ENCODE assay signal across 13 cellular contexts in the genomic region with DNA sequence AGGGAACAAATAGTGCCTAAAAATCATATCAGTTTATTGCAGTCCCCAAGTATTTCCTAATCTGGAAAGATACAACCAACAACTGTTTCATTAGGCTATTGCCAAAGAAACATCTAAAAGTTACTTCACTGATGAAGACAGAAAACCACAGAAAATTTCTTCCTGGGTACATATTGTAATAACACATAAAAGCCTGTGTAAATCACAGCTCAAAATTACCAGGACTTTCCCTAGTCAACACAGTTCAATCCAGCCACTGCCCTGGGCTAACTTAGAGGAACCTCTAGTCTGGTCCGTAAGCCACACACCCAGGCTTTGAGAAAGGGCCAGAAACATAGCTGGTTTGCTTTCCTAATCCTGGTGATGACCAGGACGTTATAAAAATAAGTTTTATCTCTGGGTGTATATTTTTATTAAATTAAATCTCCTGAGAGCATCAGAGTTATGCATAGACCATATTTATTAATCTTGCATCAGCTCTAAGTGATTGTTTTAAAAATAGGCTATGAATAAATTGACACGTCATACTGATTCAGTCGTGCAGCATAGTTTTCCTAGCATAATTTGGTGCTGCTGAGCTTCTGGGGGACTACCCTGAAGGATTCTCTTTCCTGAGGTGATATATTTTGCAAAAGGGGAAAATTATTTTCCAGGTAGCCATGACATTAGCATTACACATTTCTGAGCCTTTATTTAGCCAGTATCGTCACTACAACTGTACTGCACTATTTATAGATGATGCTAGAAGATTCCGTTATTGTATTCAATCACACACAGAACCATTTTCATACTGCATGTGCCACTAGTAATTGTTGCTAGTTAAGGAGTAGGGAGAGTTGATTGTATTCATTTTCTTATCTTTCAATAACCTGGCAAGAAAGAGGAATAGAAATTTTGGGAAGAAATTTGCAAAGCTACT. TPM values are rescaled to one million over a fixed set of nuclear protein-coding genes. Genes with fewer than 3 reads are reported as not detected.
DNase-seq lines count a peak whose midpoint lies in the region; ATAC-seq and TF ChIP-seq lines count a peak whose summit lies in the region.
"Had no signal": no experiment of that assay in that cellular context is flagged by ENCODE, and none has a peak within 500 bp of the region (broad histone marks: within the 10 kb centered on the region; RNA-seq: fewer than 3 reads in every experiment).

No MANE protein-coding gene starts in this region.

- no peak overlapping the region for H3K4me3 ChIP-seq in fibroblast of villous mesenchyme (ENCODE audit: low read depth, low read length)
- H3K4me3 ChIP-seq: BLaER1 had no signal

- peaks cover 4% of the 10 kb centered on the region for H3K9me3 Mint-ChIP-seq in type B pancreatic cell

- H3K27ac Mint-ChIP-seq in type B pancreatic cell = no peak overlapping the region
- H3K27ac Mint-ChIP-seq: activated naive CD8-positive, alpha-beta T cell treated with anti-CD3 and anti-CD28 coated beads for 36 hours; mesothelial cell of epicardium; T-helper 1 cell treated with Interleukin-12 subunit alpha and Interleukin-12 subunit beta and Interleukin-4 antibody, amounts not matched to agents 30 μg/mL and 1 μg/mL, for 36 hours had no signal

- DNase-seq in AG09319 (ENCODE audit: extremely low read depth, low read depth) (peak; percentile 53), RPMI7951 (ENCODE audit: low read depth) (peak; percentile 74), fibroblast of villous mesenchyme (ENCODE audit: low read depth) (peak; percentile 95), sciatic nerve (ENCODE audit: low spot score) (no peak), type B pancreatic cell (ENCODE audit: extremely low spot score, unreplicated experiment) (no peak), GM19240 (ENCODE audit: insufficient read length, low spot score) (no peak), NCI-H510A (lab: John Stamatoyannopoulos, UW) (no peak)
- DNase-seq: activated naive CD8-positive, alpha-beta T cell treated with anti-CD3 and anti-CD28 coated beads for 36 hours; NCI-H2107 had no signal

- H3K27me3 Mint-ChIP-seq in type B pancreatic cell = peaks cover 2% of the 10 kb centered on the region

- ATAC-seq in sciatic nerve = peak; percentile 93
- ATAC-seq in GM21381 (IDR thresholded peaks at IDR 0.05; ENCODE audit: unreplicated experiment) = no peak

- intact Hi-C loops in sciatic nerve (cut with DNase I) = no loop called here

- no peak for TF ChIP-seq CTCF in AG09319 (IDR thresholded peaks at IDR 0.05; ENCODE audit: low read depth, low read length)
- no peak for TF ChIP-seq CTCF in fibroblast of villous mesenchyme (IDR thresholded peaks at IDR 0.05; ENCODE audit: insufficient read depth, low read depth, low read length)
- no peak for TF ChIP-seq CTCF in type B pancreatic cell (conservative IDR thresholded peaks at IDR 0.05)

- no peaks in the 10 kb centered on the region for H3K36me3 Mint-ChIP-seq in type B pancreatic cell
- H3K36me3 Mint-ChIP-seq: activated naive CD8-positive, alpha-beta T cell treated with anti-CD3 and anti-CD28 coated beads for 36 hours had no signal

- H3K4me1 Mint-ChIP-seq in type B pancreatic cell (ENCODE audit: unreplicated experiment) = peaks cover 4% of the 10 kb centered on the region
- H3K4me1 Mint-ChIP-seq: activated naive CD8-positive, alpha-beta T cell treated with anti-CD3 and anti-CD28 coated beads for 36 hours had no signal

- H3K4me3 Mint-ChIP-seq in type B pancreatic cell = no peak overlapping the region
- H3K4me3 Mint-ChIP-seq: activated naive CD8-positive, alpha-beta T cell treated with anti-CD3 and anti-CD28 coated beads for 36 hours; mesothelial cell of epicardium; T-helper 1 cell treated with Interleukin-12 subunit alpha and Interleukin-12 subunit beta and Interleukin-4 antibody, amounts not matched to agents 30 μg/mL and 1 μg/mL, for 36 hours had no signal

RNA-seq across cellular contexts. Expression of gene MUSK, which starts 12.6 kb away (rescaled TPM):
- total RNA-seq in RPMI7951 (2014; rRNA removed; shearing (Covaris generic)) = 5.5 and 8.2 TPM in 2 replicates
- under 0.01 TPM in 1 of 2 replicates, not detected in the other for total RNA-seq in fibroblast of villous mesenchyme
- total RNA-seq in sciatic nerve = 0.62 TPM
- total RNA-seq in type B pancreatic cell (ENCODE audit: low replicate concordance) = not detected in 2 replicates
- total RNA-seq: activated naive CD8-positive, alpha-beta T cell treated with anti-CD3 and anti-CD28 coated beads for 36 hours had no signal

Comparison
In these comparisons a context has a peak if more than half of its experiments do, and no peak if none do; other contexts are left out.
1. DNase-seq: peak in AG09319 (single experiment), RPMI7951 (single experiment) and fibroblast of villous mesenchyme (single experiment); none in sciatic nerve (single experiment), type B pancreatic cell (single experiment), GM19240 (single experiment) and NCI-H510A (single experiment).